In the genomic region with DNA sequence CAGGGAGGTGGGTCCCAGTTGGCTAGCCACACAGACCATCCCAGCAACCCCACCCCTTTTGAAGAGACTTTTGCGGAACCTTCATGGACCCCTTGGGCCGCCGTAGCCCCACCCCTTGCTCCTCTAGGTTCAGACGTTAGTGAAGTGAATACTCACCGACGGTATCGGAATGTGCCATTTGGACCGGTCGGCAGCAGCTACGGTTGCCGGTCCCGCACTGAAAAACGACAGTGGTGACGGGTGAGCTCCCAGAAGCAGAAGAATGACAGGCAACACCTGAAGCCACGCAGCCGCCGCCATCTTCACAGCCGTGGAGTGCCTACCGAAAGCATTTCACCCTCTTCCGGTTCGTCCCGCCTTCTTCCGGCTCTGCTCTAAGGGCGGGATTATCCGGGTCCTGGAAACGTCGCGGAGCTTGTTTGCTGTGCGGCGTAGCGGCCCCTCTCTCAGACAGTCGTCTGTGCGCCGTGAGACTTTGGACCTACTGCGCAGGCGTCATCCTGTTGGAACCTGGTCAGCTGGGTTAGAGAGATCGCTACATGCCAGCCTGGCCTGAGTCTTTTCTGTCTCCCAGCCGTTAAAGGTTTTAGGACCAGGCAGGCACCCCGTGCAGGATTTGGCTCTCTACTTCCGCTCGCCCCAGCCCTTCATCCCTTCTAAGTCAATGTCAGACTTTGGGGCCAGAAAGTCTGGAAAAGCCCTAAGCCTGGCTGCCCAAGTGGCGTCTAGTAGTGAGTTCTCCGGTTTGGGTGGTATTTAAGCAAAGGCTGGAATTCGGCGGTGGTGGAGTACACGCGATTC, we compare ENCODE assay signal across 1 cellular context.
TF ChIP-seq lines count a peak whose summit lies in the region.

A gene with protein sequence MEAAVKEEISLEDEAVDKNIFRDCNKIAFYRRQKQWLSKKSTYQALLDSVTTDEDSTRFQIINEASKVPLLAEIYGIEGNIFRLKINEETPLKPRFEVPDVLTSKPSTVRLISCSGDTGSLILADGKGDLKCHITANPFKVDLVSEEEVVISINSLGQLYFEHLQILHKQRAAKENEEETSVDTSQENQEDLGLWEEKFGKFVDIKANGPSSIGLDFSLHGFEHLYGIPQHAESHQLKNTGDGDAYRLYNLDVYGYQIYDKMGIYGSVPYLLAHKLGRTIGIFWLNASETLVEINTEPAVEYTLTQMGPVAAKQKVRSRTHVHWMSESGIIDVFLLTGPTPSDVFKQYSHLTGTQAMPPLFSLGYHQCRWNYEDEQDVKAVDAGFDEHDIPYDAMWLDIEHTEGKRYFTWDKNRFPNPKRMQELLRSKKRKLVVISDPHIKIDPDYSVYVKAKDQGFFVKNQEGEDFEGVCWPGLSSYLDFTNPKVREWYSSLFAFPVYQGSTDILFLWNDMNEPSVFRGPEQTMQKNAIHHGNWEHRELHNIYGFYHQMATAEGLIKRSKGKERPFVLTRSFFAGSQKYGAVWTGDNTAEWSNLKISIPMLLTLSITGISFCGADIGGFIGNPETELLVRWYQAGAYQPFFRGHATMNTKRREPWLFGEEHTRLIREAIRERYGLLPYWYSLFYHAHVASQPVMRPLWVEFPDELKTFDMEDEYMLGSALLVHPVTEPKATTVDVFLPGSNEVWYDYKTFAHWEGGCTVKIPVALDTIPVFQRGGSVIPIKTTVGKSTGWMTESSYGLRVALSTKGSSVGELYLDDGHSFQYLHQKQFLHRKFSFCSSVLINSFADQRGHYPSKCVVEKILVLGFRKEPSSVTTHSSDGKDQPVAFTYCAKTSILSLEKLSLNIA (N-terminal part only) (plus strand): TSS at position 103 of the 801 bp plus-strand sequence. CDS start 1,281 bp downstream, outside the sequence.
A gene with protein sequence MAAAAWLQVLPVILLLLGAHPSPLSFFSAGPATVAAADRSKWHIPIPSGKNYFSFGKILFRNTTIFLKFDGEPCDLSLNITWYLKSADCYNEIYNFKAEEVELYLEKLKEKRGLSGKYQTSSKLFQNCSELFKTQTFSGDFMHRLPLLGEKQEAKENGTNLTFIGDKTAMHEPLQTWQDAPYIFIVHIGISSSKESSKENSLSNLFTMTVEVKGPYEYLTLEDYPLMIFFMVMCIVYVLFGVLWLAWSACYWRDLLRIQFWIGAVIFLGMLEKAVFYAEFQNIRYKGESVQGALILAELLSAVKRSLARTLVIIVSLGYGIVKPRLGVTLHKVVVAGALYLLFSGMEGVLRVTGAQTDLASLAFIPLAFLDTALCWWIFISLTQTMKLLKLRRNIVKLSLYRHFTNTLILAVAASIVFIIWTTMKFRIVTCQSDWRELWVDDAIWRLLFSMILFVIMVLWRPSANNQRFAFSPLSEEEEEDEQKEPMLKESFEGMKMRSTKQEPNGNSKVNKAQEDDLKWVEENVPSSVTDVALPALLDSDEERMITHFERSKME (minus strand): TSS at position 335 of the 801 bp plus-strand sequence. CDS start 35 bp downstream, at position 300.

TF ChIP-seq in A549, 52 proteins besides CTCF, POLR2A, EP300 and RAD21:
- TF ChIP-seq FOXS1 (CRISPR knock-in tag; IDR thresholded peaks at IDR 0.05) (no peak), KDM5A (IDR thresholded peaks at IDR 0.05) (no peak), HDAC2 (IDR thresholded peaks at IDR 0.05) (no peak), RCOR1 (IDR thresholded peaks at IDR 0.05; ENCODE audit: low read depth, low read length) (no peak), FOSL2 (IDR thresholded peaks at IDR 0.05) (no peak), FOSL2 (CRISPR knock-in tag; IDR thresholded peaks at IDR 0.05) (no peak), NR3C1 (IDR thresholded peaks at IDR 0.05) (no peak), RNF2 (IDR thresholded peaks at IDR 0.05; ENCODE audit: borderline replicate concordance, low read depth) (no peak), HOXA7 (CRISPR knock-in tag; IDR thresholded peaks at IDR 0.05) (no peak), CHD2 (IDR thresholded peaks at IDR 0.05; ENCODE audit: low read length, partially characterized antibody) (no peak), NFE2L2 (conservative IDR thresholded peaks at IDR 0.05; ENCODE audit: low read length) (no peak), RARB (CRISPR knock-in tag; IDR thresholded peaks at IDR 0.05) (no peak), PHF8 (IDR thresholded peaks at IDR 0.05; ENCODE audit: borderline replicate concordance, low read depth) (peak; percentile 95), ZFP36 (IDR thresholded peaks at IDR 0.05; ENCODE audit: borderline replicate concordance, partially characterized antibody) (no peak), EHMT2 (IDR thresholded peaks at IDR 0.05; ENCODE audit: low read depth) (no peak), MYC (IDR thresholded peaks at IDR 0.05; ENCODE audit: borderline replicate concordance, low read length) (peak; percentile 52; the same call in 1 of the 2 replicates), JUN (IDR thresholded peaks at IDR 0.05) (peak in 1 of 2 experiments; percentile 90; a peak in 3 of 5 replicates), EHF (CRISPR knock-in tag; IDR thresholded peaks at IDR 0.05) (no peak)
- TF ChIP-seq, protein P1, sequence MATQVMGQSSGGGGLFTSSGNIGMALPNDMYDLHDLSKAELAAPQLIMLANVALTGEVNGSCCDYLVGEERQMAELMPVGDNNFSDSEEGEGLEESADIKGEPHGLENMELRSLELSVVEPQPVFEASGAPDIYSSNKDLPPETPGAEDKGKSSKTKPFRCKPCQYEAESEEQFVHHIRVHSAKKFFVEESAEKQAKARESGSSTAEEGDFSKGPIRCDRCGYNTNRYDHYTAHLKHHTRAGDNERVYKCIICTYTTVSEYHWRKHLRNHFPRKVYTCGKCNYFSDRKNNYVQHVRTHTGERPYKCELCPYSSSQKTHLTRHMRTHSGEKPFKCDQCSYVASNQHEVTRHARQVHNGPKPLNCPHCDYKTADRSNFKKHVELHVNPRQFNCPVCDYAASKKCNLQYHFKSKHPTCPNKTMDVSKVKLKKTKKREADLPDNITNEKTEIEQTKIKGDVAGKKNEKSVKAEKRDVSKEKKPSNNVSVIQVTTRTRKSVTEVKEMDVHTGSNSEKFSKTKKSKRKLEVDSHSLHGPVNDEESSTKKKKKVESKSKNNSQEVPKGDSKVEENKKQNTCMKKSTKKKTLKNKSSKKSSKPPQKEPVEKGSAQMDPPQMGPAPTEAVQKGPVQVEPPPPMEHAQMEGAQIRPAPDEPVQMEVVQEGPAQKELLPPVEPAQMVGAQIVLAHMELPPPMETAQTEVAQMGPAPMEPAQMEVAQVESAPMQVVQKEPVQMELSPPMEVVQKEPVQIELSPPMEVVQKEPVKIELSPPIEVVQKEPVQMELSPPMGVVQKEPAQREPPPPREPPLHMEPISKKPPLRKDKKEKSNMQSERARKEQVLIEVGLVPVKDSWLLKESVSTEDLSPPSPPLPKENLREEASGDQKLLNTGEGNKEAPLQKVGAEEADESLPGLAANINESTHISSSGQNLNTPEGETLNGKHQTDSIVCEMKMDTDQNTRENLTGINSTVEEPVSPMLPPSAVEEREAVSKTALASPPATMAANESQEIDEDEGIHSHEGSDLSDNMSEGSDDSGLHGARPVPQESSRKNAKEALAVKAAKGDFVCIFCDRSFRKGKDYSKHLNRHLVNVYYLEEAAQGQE (IDR thresholded peaks at IDR 0.05) = no peak
- TF ChIP-seq, protein P2, sequence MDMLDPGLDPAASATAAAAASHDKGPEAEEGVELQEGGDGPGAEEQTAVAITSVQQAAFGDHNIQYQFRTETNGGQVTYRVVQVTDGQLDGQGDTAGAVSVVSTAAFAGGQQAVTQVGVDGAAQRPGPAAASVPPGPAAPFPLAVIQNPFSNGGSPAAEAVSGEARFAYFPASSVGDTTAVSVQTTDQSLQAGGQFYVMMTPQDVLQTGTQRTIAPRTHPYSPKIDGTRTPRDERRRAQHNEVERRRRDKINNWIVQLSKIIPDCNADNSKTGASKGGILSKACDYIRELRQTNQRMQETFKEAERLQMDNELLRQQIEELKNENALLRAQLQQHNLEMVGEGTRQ (IDR thresholded peaks at IDR 0.05) = no peak
- TF ChIP-seq, protein P3, sequence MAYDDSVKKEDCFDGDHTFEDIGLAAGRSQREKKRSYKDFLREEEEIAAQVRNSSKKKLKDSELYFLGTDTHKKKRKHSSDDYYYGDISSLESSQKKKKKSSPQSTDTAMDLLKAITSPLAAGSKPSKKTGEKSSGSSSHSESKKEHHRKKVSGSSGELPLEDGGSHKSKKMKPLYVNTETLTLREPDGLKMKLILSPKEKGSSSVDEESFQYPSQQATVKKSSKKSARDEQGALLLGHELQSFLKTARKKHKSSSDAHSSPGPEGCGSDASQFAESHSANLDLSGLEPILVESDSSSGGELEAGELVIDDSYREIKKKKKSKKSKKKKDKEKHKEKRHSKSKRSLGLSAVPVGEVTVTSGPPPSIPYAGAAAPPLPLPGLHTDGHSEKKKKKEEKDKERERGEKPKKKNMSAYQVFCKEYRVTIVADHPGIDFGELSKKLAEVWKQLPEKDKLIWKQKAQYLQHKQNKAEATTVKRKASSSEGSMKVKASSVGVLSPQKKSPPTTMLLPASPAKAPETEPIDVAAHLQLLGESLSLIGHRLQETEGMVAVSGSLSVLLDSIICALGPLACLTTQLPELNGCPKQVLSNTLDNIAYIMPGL (CRISPR knock-in tag; IDR thresholded peaks at IDR 0.05; ENCODE audit: borderline replicate concordance) = no peak
- TF ChIP-seq, protein P4, sequence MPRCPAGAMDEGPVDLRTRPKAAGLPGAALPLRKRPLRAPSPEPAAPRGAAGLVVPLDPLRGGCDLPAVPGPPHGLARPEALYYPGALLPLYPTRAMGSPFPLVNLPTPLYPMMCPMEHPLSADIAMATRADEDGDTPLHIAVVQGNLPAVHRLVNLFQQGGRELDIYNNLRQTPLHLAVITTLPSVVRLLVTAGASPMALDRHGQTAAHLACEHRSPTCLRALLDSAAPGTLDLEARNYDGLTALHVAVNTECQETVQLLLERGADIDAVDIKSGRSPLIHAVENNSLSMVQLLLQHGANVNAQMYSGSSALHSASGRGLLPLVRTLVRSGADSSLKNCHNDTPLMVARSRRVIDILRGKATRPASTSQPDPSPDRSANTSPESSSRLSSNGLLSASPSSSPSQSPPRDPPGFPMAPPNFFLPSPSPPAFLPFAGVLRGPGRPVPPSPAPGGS (IDR thresholded peaks at IDR 0.05) = peak; percentile 52; the same call in 1 of the 3 replicates
- TF ChIP-seq, protein P5, sequence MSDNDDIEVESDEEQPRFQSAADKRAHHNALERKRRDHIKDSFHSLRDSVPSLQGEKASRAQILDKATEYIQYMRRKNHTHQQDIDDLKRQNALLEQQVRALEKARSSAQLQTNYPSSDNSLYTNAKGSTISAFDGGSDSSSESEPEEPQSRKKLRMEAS (IDR thresholded peaks at IDR 0.05) = peak; percentile 83
- TF ChIP-seq, protein P6, sequence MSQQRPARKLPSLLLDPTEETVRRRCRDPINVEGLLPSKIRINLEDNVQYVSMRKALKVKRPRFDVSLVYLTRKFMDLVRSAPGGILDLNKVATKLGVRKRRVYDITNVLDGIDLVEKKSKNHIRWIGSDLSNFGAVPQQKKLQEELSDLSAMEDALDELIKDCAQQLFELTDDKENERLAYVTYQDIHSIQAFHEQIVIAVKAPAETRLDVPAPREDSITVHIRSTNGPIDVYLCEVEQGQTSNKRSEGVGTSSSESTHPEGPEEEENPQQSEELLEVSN (IDR thresholded peaks at IDR 0.05; ENCODE audit: borderline replicate concordance, low read depth) = no peak
- TF ChIP-seq, protein P7, sequence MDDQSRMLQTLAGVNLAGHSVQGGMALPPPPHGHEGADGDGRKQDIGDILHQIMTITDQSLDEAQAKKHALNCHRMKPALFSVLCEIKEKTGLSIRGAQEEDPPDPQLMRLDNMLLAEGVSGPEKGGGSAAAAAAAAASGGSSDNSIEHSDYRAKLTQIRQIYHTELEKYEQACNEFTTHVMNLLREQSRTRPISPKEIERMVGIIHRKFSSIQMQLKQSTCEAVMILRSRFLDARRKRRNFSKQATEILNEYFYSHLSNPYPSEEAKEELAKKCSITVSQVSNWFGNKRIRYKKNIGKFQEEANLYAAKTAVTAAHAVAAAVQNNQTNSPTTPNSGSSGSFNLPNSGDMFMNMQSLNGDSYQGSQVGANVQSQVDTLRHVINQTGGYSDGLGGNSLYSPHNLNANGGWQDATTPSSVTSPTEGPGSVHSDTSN (IDR thresholded peaks at IDR 0.05) = no peak
